1 cellular context compared by ENCODE assay signal in the genomic region with DNA sequence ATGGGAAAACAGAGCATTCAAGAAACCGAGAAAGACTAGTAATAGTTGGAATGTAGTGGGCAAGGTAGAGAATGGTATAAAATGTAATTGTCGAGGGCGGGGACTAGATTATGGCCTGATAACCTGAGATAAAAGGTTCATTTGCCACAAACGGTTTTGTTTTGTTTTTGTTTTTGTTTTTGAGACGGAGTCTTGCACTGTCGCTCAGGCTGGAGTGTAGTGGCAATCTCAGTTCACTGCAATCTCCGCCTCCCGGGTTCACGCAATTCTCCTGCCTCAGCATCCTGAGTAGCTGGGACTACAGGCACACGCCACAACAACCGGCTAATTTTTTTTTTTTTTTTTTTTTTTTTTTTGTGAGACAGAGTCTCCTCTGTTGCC.
TF ChIP-seq lines count a peak whose summit lies in the region.

No MANE protein-coding gene starts in this region.

TF ChIP-seq in WTC11, 78 proteins besides CTCF, POLR2A, EP300 and RAD21 (continued from another document):
- TF ChIP-seq, protein P1, sequence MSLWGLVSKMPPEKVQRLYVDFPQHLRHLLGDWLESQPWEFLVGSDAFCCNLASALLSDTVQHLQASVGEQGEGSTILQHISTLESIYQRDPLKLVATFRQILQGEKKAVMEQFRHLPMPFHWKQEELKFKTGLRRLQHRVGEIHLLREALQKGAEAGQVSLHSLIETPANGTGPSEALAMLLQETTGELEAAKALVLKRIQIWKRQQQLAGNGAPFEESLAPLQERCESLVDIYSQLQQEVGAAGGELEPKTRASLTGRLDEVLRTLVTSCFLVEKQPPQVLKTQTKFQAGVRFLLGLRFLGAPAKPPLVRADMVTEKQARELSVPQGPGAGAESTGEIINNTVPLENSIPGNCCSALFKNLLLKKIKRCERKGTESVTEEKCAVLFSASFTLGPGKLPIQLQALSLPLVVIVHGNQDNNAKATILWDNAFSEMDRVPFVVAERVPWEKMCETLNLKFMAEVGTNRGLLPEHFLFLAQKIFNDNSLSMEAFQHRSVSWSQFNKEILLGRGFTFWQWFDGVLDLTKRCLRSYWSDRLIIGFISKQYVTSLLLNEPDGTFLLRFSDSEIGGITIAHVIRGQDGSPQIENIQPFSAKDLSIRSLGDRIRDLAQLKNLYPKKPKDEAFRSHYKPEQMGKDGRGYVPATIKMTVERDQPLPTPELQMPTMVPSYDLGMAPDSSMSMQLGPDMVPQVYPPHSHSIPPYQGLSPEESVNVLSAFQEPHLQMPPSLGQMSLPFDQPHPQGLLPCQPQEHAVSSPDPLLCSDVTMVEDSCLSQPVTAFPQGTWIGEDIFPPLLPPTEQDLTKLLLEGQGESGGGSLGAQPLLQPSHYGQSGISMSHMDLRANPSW (CRISPR knock-in tag; conservative IDR thresholded peaks at IDR 0.05; ENCODE audit: low read depth) = no peak
- no peak for TF ChIP-seq ZNF219 (CRISPR knock-in tag; IDR thresholded peaks at IDR 0.05; ENCODE audit: borderline replicate concordance)
- TF ChIP-seq, protein P2, sequence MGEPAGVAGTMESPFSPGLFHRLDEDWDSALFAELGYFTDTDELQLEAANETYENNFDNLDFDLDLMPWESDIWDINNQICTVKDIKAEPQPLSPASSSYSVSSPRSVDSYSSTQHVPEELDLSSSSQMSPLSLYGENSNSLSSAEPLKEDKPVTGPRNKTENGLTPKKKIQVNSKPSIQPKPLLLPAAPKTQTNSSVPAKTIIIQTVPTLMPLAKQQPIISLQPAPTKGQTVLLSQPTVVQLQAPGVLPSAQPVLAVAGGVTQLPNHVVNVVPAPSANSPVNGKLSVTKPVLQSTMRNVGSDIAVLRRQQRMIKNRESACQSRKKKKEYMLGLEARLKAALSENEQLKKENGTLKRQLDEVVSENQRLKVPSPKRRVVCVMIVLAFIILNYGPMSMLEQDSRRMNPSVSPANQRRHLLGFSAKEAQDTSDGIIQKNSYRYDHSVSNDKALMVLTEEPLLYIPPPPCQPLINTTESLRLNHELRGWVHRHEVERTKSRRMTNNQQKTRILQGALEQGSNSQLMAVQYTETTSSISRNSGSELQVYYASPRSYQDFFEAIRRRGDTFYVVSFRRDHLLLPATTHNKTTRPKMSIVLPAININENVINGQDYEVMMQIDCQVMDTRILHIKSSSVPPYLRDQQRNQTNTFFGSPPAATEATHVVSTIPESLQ (CRISPR knock-in tag; IDR thresholded peaks at IDR 0.05) = no peak
- TF ChIP-seq NR3C1 (CRISPR knock-in tag; conservative IDR thresholded peaks at IDR 0.05; ENCODE audit: low read depth) = no peak
- TF ChIP-seq SMAD3 (CRISPR knock-in tag; IDR thresholded peaks at IDR 0.05; ENCODE audit: borderline replicate concordance) = no peak
- TF ChIP-seq, protein P3, sequence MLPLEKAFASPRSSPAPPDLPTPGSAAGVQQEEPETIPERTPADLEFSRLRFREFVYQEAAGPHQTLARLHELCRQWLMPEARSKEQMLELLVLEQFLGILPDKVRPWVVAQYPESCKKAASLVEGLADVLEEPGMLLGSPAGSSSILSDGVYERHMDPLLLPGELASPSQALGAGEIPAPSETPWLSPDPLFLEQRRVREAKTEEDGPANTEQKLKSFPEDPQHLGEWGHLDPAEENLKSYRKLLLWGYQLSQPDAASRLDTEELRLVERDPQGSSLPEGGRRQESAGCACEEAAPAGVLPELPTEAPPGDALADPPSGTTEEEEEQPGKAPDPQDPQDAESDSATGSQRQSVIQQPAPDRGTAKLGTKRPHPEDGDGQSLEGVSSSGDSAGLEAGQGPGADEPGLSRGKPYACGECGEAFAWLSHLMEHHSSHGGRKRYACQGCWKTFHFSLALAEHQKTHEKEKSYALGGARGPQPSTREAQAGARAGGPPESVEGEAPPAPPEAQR (CRISPR knock-in tag; IDR thresholded peaks at IDR 0.05) = no peak
